18 cellular contexts compared by ENCODE assay signal in genomic region chr1:220552672-220553258, GRCh38. TPM values are rescaled to one million over a fixed set of nuclear protein-coding genes. Genes with fewer than 3 reads are reported as not detected.
DNase-seq lines count a peak whose midpoint lies in the region; ATAC-seq, FAIRE-seq and TF ChIP-seq lines count a peak whose summit lies in the region.
"Had no signal": no experiment of that assay in that cellular context is flagged by ENCODE, and none has a peak within 500 bp of the region (broad histone marks: within the 10 kb centered on the region; RNA-seq: fewer than 3 reads in every experiment).

No MANE protein-coding gene starts in this region.

- no peaks in the 10 kb centered on the region for H4K20me1 ChIP-seq in GM23248 (ENCODE audit: insufficient read depth)
- no peaks in the 10 kb centered on the region for H4K20me1 ChIP-seq in mammary epithelial cell (ENCODE audit: insufficient read depth, low read length)

- CTCF ChIA-PET in mammary epithelial cell (lab: Charles Lee; ENCODE audit: low non-redundant PET), result no interaction called here

- H3K9me2 ChIP-seq in GM23248 (ENCODE audit: insufficient read depth), result no peaks in the 10 kb centered on the region

- H3K9me3 ChIP-seq in GM23248 (ENCODE audit: low read depth) (no peaks in the 10 kb centered on the region), mammary epithelial cell (replicated peaks; ENCODE audit: insufficient read depth, low read length) (no peaks in the 10 kb centered on the region)
- H3K9me3 ChIP-seq: BE2C had no signal

- H3K4me2 ChIP-seq in GM23248 (ENCODE audit: unreplicated experiment) (no peak overlapping the region), mammary epithelial cell (ENCODE audit: insufficient read depth, low read depth, low read length) (no peak overlapping the region)

- H3K4me3 ChIP-seq in GM23248 (no peak overlapping the region), mammary epithelial cell (replicated peaks in 1 of 3; ENCODE audit: insufficient read depth in 1 of 3, low read depth in 2 of 3, low read length in 3 of 3) (no peak overlapping the region)

- H3K27ac ChIP-seq in GM23248, result no peak overlapping the region
- no peak overlapping the region for H3K27ac ChIP-seq in mammary epithelial cell (ENCODE audit: insufficient read depth, low read depth, low read length)

- H3K36me3 ChIP-seq in GM23248 (ENCODE audit: low read depth) (no peaks in the 10 kb centered on the region), mammary epithelial cell (ENCODE audit: insufficient read depth, low read length) (peaks cover 2% of the 10 kb centered on the region)
- H3K36me3 ChIP-seq: BE2C had no signal

- no peak for ATAC-seq in GM18868 (IDR thresholded peaks at IDR 0.05; ENCODE audit: unreplicated experiment)
- ATAC-seq: CD8-positive, alpha-beta T cell had no signal

- no peaks in the 10 kb centered on the region for H3K27me3 ChIP-seq in GM23248 (replicated peaks; ENCODE audit: insufficient read depth)
- no peaks in the 10 kb centered on the region for H3K27me3 ChIP-seq in mammary epithelial cell (ENCODE audit: insufficient read depth, low read length)
- H3K27me3 ChIP-seq: BE2C had no signal

- intact Hi-C loops in mammary epithelial cell (cut with micrococcal nuclease) (no loop called here), head of caudate nucleus (cut with DNase I) (no loop called here)

- in situ Hi-C loops in GM23248 (cut with MboI) (no loop called here), mammary epithelial cell (cut with MboI; ENCODE audit: low sequenced_read_pairs in 2 of 2) (no loop called here), G401 (cut with HindIII; ENCODE audit: low sequenced_read_pairs) (no loop called here)

- H3K4me1 ChIP-seq in GM23248 (ENCODE audit: insufficient read depth), result no peaks in the 10 kb centered on the region
- H3K4me1 ChIP-seq in mammary epithelial cell (ENCODE audit: insufficient read depth, low read length), result peaks cover 9% of the 10 kb centered on the region
- H3K4me1 ChIP-seq: BE2C had no signal

- TF ChIP-seq CTCF in D721Med (IDR thresholded peaks at IDR 0.05; ENCODE audit: insufficient read depth, missing control alignments), result no peak
- no peak for TF ChIP-seq CTCF in mammary epithelial cell (conservative IDR thresholded peaks at IDR 0.05 in 1 of 2, IDR thresholded peaks at IDR 0.05 in 1 of 2; ENCODE audit: extremely low read depth in 1 of 2, insufficient read depth in 1 of 2, low read depth in 1 of 2, low read length in 2 of 2)

- H3K9ac ChIP-seq in GM23248 (no peak overlapping the region), mammary epithelial cell (ENCODE audit: insufficient read depth, low read length) (no peak overlapping the region)

- DNase-seq in D721Med (ENCODE audit: insufficient read length, low spot score), result no peak
- DNase-seq in GM23248, result peak; percentile 26
- DNase-seq in mammary epithelial cell, result peak; percentile 61
- peak in 38 of 42 donors; percentile 14 to 77 (median 50) for DNase-seq in head of caudate nucleus
- DNase-seq in G401 (ENCODE audit: low spot score), result no peak
- DNase-seq in UCSD-AML1 (lab: John Stamatoyannopoulos, UW; ENCODE audit: unreplicated experiment), result no peak
- no peak for DNase-seq in NAMALWA (ENCODE audit: low spot score)
- DNase-seq: BE2C; CD8-positive, alpha-beta T cell; HCEC 1CT; NCI-H146; NCI-H774; SIG-M5 had no signal

- dilution Hi-C loops in mammary epithelial cell (cut with HindIII; ENCODE audit: low sequenced_read_pairs), result no loop called here

- peak; percentile 35 for FAIRE-seq in D721Med (lab: Jason Lieb, UNC)
- FAIRE-seq: GM18507 had no signal

- H2AFZ ChIP-seq in GM23248 (no peak overlapping the region), mammary epithelial cell (ENCODE audit: low read depth, low read length) (no peak overlapping the region)

- 81 to 88% methylated on average over 1 of the region's 1 CpG for WGBS in GM23248 (ENCODE audit: low coverage in 1 of 2, low lambda C conversion rate in 2 of 2, missing lambda C conversion rate in 2 of 2), 2 experiments
- WGBS in mammary epithelial cell (ENCODE audit: low coverage, missing lambda C conversion rate), result 100% methylated on average over 1 of the region's 1 CpG

- no TSS peak for BruUV-seq in mammary epithelial cell (replicated peaks; lab: Mats Ljungman, UMichigan)

- H3K79me2 ChIP-seq in GM23248 (ENCODE audit: insufficient read depth) (no peaks in the 10 kb centered on the region), mammary epithelial cell (ENCODE audit: insufficient read depth, low read length) (peaks cover 32% of the 10 kb centered on the region)

- H3F3A ChIP-seq in GM23248 (ENCODE audit: insufficient read depth), result no peaks in the 10 kb centered on the region

RNA-seq across cellular contexts. Expression of gene MARK1, which starts 24.8 kb away (rescaled TPM):
- under 0.01 and 0.65 TPM in 2 replicates for total RNA-seq in GM23248 (2014; rRNA removed; shearing (Covaris generic))
- polyA plus RNA-seq in GM23248 (2016; fragmentation: Nextera tagmentation; extraction: Ambion mirVana) (0.18 and 0.40 TPM in 2 replicates), mammary epithelial cell (5.0 TPM)
- 10 to 100 TPM in 1 of 2 donors, 1 to 10 TPM in 1; 9.3 to 14.7 TPM for total RNA-seq in mammary epithelial cell
- 5.9 TPM for polyA minus RNA-seq in mammary epithelial cell
- 4.0 and 6.4 TPM in 2 replicates for total RNA-seq in G401 (2014; rRNA removed; shearing (Covaris generic))
- total RNA-seq: CD8-positive, alpha-beta T cell; HT-29; LHCN-M2 had no signal
- polyA plus RNA-seq: AG04450 had no signal

Comparison
In these comparisons a context has a peak if more than half of its experiments do, and no peak if none do; other contexts are left out.
1. DNase-seq: peak in GM23248 (single experiment), mammary epithelial cell (single experiment) and head of caudate nucleus (38 of 42); none in D721Med (single experiment), G401 (single experiment), UCSD-AML1 (single experiment) and NAMALWA (single experiment).